ENCODE assay signal across 23 cellular contexts in genomic region chr20:48975955-48976354, GRCh38. TPM values are rescaled to one million over a fixed set of nuclear protein-coding genes. Genes with fewer than 3 reads are reported as not detected.
DNase-seq lines count a peak whose midpoint lies in the region; ATAC-seq and TF ChIP-seq lines count a peak whose summit lies in the region.
"Had no signal": no experiment of that assay in that cellular context is flagged by ENCODE, and none has a peak within 500 bp of the region (broad histone marks: within the 10 kb centered on the region; RNA-seq: fewer than 3 reads in every experiment).

No MANE protein-coding gene starts in this region.

- H3K27ac ChIP-seq in CD4-positive, CD25-positive, alpha-beta regulatory T cell (ENCODE audit: insufficient read depth, low read length, poor library complexity, severe bottlenecking), result no peak overlapping the region
- H3K27ac ChIP-seq in VCaP (peak overlapping the region; percentile 24), gastroesophageal sphincter (peak overlapping the region in 3 of 4 donors; percentile 26 to 67 (median 52))
- H3K27ac ChIP-seq: coronary artery, RWPE1, upper lobe of right lung had no signal

- H3K4me3 Mint-ChIP-seq in CD4-positive, CD25-positive, alpha-beta regulatory T cell, result no peak overlapping the region
- no peak overlapping the region for H3K4me3 Mint-ChIP-seq in progenitor cell of endocrine pancreas (ENCODE audit: low read depth)
- H3K4me3 Mint-ChIP-seq: activated naive CD4-positive, alpha-beta T cell treated with anti-CD3 and anti-CD28 coated beads for 36 hours; activated T-cell treated with anti-CD3 and anti-CD28 coated beads, Interleukin-2, amount 50 U/mL, for 24 hours; nephron had no signal

- no peaks in the 10 kb centered on the region for H3K4me1 ChIP-seq in CD4-positive, CD25-positive, alpha-beta regulatory T cell (ENCODE audit: control insufficient read depth, insufficient read depth, low read length, poor library complexity, severe bottlenecking)
- peaks cover 0 to 12% (median 0%) of the 10 kb centered on the region in 3 donors for H3K4me1 ChIP-seq in gastroesophageal sphincter
- H3K4me1 ChIP-seq: BE2C had no signal

- peaks cover 69% of the 10 kb centered on the region for H3K36me3 Mint-ChIP-seq in CD4-positive, CD25-positive, alpha-beta regulatory T cell
- H3K36me3 Mint-ChIP-seq in progenitor cell of endocrine pancreas (ENCODE audit: insufficient read depth), result peaks cover 46% of the 10 kb centered on the region

- no peak overlapping the region for H3K4me3 ChIP-seq in CD4-positive, CD25-positive, alpha-beta regulatory T cell (ENCODE audit: low read depth, low read length)
- no peak overlapping the region for H3K4me3 ChIP-seq in gastroesophageal sphincter
- H3K4me3 ChIP-seq: coronary artery, upper lobe of right lung had no signal

- TF ChIP-seq POLR2A in gastroesophageal sphincter (IDR thresholded peaks at IDR 0.05), result no peak

- no peaks in the 10 kb centered on the region for H3K27me3 ChIP-seq in CD4-positive, CD25-positive, alpha-beta regulatory T cell (ENCODE audit: control insufficient read depth, insufficient read depth, low read length)
- H3K27me3 ChIP-seq in gastroesophageal sphincter, result no peaks in the 10 kb centered on the region
- H3K27me3 ChIP-seq: BE2C, upper lobe of right lung had no signal

- no peak for ATAC-seq in CD4-positive, CD25-positive, alpha-beta regulatory T cell (ENCODE audit: low read depth in 2 of 2)
- no peak for ATAC-seq in gastroesophageal sphincter
- ATAC-seq in HG03442 (IDR thresholded peaks at IDR 0.05; ENCODE audit: unreplicated experiment), result no peak
- ATAC-seq in HG03378 (IDR thresholded peaks at IDR 0.05; ENCODE audit: unreplicated experiment), result no peak
- ATAC-seq in GM19397 (IDR thresholded peaks at IDR 0.05; ENCODE audit: unreplicated experiment), result no peak
- ATAC-seq: left colon, SK-N-SH treated with all-trans-retinoic acid at 6 μM for 48 hours, upper lobe of right lung had no signal

- TF ChIP-seq CTCF in VCaP (conservative IDR thresholded peaks at IDR 0.05) (no peak), gastroesophageal sphincter (IDR thresholded peaks at IDR 0.05) (no peak), progenitor cell of endocrine pancreas (IDR thresholded peaks at IDR 0.05; ENCODE audit: unreplicated experiment) (no peak)

- no peaks in the 10 kb centered on the region for H3K9me3 ChIP-seq in CD4-positive, CD25-positive, alpha-beta regulatory T cell (ENCODE audit: control insufficient read depth in 2 of 2, low read length in 2 of 2)
- no peaks in the 10 kb centered on the region for H3K9me3 ChIP-seq in gastroesophageal sphincter
- H3K9me3 ChIP-seq: BE2C, upper lobe of right lung had no signal

- WGBS in gastroesophageal sphincter (ENCODE audit: low coverage in 1 of 2), 2 donors, result 37 to 41% methylated on average over 3 to 9 of the region's 9 CpGs

- no peak for TF ChIP-seq EP300 in gastroesophageal sphincter (IDR thresholded peaks at IDR 0.05)

- peaks cover 0 to 6% (median 4%) of the 10 kb centered on the region in 4 donors for H3K4me1 Mint-ChIP-seq in CD4-positive, CD25-positive, alpha-beta regulatory T cell
- peaks cover 1% of the 10 kb centered on the region for H3K4me1 Mint-ChIP-seq in progenitor cell of endocrine pancreas (ENCODE audit: low read depth)
- H3K4me1 Mint-ChIP-seq: nephron had no signal

- H3K27me3 Mint-ChIP-seq in CD4-positive, CD25-positive, alpha-beta regulatory T cell, result no peaks in the 10 kb centered on the region
- no peaks in the 10 kb centered on the region for H3K27me3 Mint-ChIP-seq in progenitor cell of endocrine pancreas
- H3K27me3 Mint-ChIP-seq: activated T-cell treated with anti-CD3 and anti-CD28 coated beads, Interleukin-2, amount 50 U/mL, for 24 hours had no signal

- no peaks in the 10 kb centered on the region for H3K9me3 Mint-ChIP-seq in CD4-positive, CD25-positive, alpha-beta regulatory T cell
- H3K9me3 Mint-ChIP-seq in progenitor cell of endocrine pancreas (ENCODE audit: low read depth), result no peaks in the 10 kb centered on the region
- H3K9me3 Mint-ChIP-seq: activated naive CD4-positive, alpha-beta T cell treated with anti-CD3 and anti-CD28 coated beads for 36 hours; activated T-cell treated with anti-CD3 and anti-CD28 coated beads, Interleukin-2, amount 50 U/mL, for 24 hours had no signal

- H3K36me3 ChIP-seq in CD4-positive, CD25-positive, alpha-beta regulatory T cell (ENCODE audit: control insufficient read depth, insufficient read depth, low read length), result peaks cover 37% of the 10 kb centered on the region
- peaks cover 0 to 82% of the 10 kb centered on the region in 2 donors for H3K36me3 ChIP-seq in gastroesophageal sphincter

- peak overlapping the region in 2 of 3 donors; percentile 69 to 71 for H3K27ac Mint-ChIP-seq in CD4-positive, CD25-positive, alpha-beta regulatory T cell
- peak overlapping the region; percentile 54 for H3K27ac Mint-ChIP-seq in progenitor cell of endocrine pancreas
- H3K27ac Mint-ChIP-seq: activated naive CD4-positive, alpha-beta T cell treated with anti-CD3 and anti-CD28 coated beads for 36 hours; activated T-cell treated with anti-CD3 and anti-CD28 coated beads, Interleukin-2, amount 50 U/mL, for 24 hours had no signal

- no peak for DNase-seq in CD4-positive, CD25-positive, alpha-beta regulatory T cell
- DNase-seq in progenitor cell of endocrine pancreas (ENCODE audit: low spot score, unreplicated experiment) (no peak), mucosa of gallbladder (ENCODE audit: low spot score) (no peak)
- DNase-seq: activated CD4-positive, alpha-beta T cell treated with anti-CD3 and anti-CD28 coated beads for 48 hours; activated naive CD4-positive, alpha-beta T cell treated with anti-CD3 and anti-CD28 coated beads for 36 hours; activated T-cell treated with anti-CD3 and anti-CD28 coated beads, Interleukin-2, amount 50 U/mL, for 24 hours; BE2C; COR-L47; DMS79; left colon; NCI-H1694; NCI-H526 treated with DMSO at 0.1 percent for 48 hours; posterior cingulate gyrus; upper lobe of right lung had no signal

RNA-seq across cellular contexts. Expression of gene ARFGEF2, which starts 54.4 kb away (rescaled TPM):
- total RNA-seq in CD4-positive, CD25-positive, alpha-beta regulatory T cell, result 22.1 TPM
- 1 to 10 TPM; 6.8 to 7.9 (median 7.4) TPM for polyA plus RNA-seq in CD4-positive, CD25-positive, alpha-beta regulatory T cell
- total RNA-seq in gastroesophageal sphincter, result 100 to 1,000 TPM in 1 of 4 donors, 10 to 100 TPM in 3; 42.6 to 101 (median 51.3) TPM
- 22.9 and 24.6 TPM in 2 replicates for total RNA-seq in progenitor cell of endocrine pancreas
- 37.1 TPM for total RNA-seq in mucosa of gallbladder
